8 cellular contexts compared by ENCODE assay signal in the genomic region with DNA sequence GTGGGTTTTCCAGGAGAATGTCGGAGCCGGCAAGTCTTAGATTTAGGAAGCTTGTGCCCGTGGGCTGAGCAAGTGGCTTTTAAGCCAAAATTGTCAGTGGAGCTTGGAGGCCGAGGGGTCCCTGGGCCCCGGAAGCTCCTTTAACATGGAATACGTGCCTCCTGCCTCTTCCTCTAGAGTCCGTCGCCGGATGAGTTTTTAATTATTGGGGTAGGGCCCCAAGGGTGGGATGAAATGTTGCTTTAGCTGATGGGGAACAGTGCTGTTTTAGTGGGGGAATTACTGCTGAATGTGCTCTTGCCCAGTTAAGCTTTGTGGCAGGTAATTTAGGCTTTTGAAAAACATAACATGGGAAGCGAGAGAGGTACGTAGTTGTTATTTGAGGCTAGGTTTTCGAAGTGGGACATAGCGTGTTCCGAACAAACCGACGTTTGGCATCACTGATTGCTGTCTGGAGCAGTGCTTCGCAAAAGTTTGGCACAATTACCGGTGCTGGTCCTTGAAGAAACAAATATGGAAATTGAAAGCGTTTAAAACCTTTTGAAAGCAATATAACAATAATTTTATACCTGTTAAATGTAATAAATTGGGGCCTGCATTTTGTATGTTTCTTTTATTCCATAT. TPM values are rescaled to one million over a fixed set of nuclear protein-coding genes. Genes with fewer than 3 reads are reported as not detected.
DNase-seq lines count a peak whose midpoint lies in the region; ATAC-seq, FAIRE-seq and TF ChIP-seq lines count a peak whose summit lies in the region.

No MANE protein-coding gene starts in this region.

- no peaks in the 10 kb centered on the region for H3K27me3 Mint-ChIP-seq in T-helper 17 cell

- peaks cover 12% of the 10 kb centered on the region for H3K4me1 ChIP-seq in parathyroid adenoma

- ATAC-seq in Right ventricle myocardium inferior (peak; percentile 2), T-helper 17 cell (no peak)

- H3K9ac ChIP-seq in parathyroid adenoma: peak overlapping the region; percentile 32

- no peaks in the 10 kb centered on the region for H3K9me3 ChIP-seq in T-helper 17 cell (ENCODE audit: control insufficient read depth, low read length, poor library complexity, severe bottlenecking)
- H3K9me3 ChIP-seq in parathyroid adenoma (ENCODE audit: control insufficient read depth, low read length): no peaks in the 10 kb centered on the region

- peak overlapping the region; percentile 100 for H3K27ac Mint-ChIP-seq in T-helper 17 cell

- no peaks in the 10 kb centered on the region for H3K36me3 ChIP-seq in parathyroid adenoma (ENCODE audit: control insufficient read depth, insufficient read depth, low read length)

- peak overlapping the region; percentile 93 for H2AFZ ChIP-seq in parathyroid adenoma

- no peak for FAIRE-seq in frontal cortex (lab: Jason Lieb, UNC)

- H3K27me3 ChIP-seq in parathyroid adenoma (ENCODE audit: control insufficient read depth, insufficient read depth, low read length): no peaks in the 10 kb centered on the region

- intact Hi-C loops in Right ventricle myocardium inferior (cut with DNase I) (loop anchor here (5.0 kb wide), 1 partner anchor 85 kb away; no protein-coding TSS in a partner anchor), cardiac septum (cut with DNase I) (loop anchor here (5.0 kb wide), 2 partner anchors 45 to 75 kb away; a partner anchor contains a TSS)

- DNase-seq in Right ventricle myocardium inferior (ENCODE audit: missing footprints): no peak
- DNase-seq in cardiac septum (ENCODE audit: low spot score): no peak
- no peak for DNase-seq in T-helper 17 cell
- peak; percentile 26 for DNase-seq in fibroblast of pulmonary artery (ENCODE audit: low read depth)
- DNase-seq in HCEC 1CT: no peak
- DNase-seq in activated effector memory CD4-positive, alpha-beta T cell treated with Interleukin-2 at 50 U/mL for 16 hours: no peak
- no peak for DNase-seq in frontal cortex (ENCODE audit: low spot score in 2 of 2)

- TF ChIP-seq CTCF in fibroblast of pulmonary artery (IDR thresholded peaks at IDR 0.05; ENCODE audit: low read length, missing control alignments): no peak
- TF ChIP-seq CTCF in parathyroid adenoma (IDR thresholded peaks at IDR 0.05): no peak

- peak overlapping the region; percentile 99 for H3K4me3 Mint-ChIP-seq in T-helper 17 cell

- H3K79me2 ChIP-seq in parathyroid adenoma: peaks cover 25% of the 10 kb centered on the region

- peak overlapping the region; percentile 97 for H3K4me2 ChIP-seq in parathyroid adenoma (ENCODE audit: low read length)

- H3K4me3 ChIP-seq in fibroblast of pulmonary artery (replicated peaks; ENCODE audit: low read depth, low read length) (peak overlapping the region; percentile 100), parathyroid adenoma (ENCODE audit: low read depth, low read length) (peak overlapping the region; percentile 96)

- H3K4me1 Mint-ChIP-seq in T-helper 17 cell: peaks cover 43% of the 10 kb centered on the region

- peaks cover 8% of the 10 kb centered on the region for H3K36me3 Mint-ChIP-seq in T-helper 17 cell (ENCODE audit: low read depth)

- peak overlapping the region; percentile 92 for H3K27ac ChIP-seq in parathyroid adenoma

RNA-seq across cellular contexts. Expression of a gene that starts 0.8 kb away (rescaled TPM):
- 601 TPM for total RNA-seq in Right ventricle myocardium inferior
- total RNA-seq in cardiac septum: 455 TPM
- 1,000 to 10,000 TPM; 1,386 to 1,390 TPM for total RNA-seq in T-helper 17 cell
- 2,066 TPM for total RNA-seq in frontal cortex

RNA-seq across cellular contexts. Expression of a gene that starts 47.7 kb away (rescaled TPM):
- total RNA-seq in Right ventricle myocardium inferior (20.0 TPM), cardiac septum (30.7 TPM), T-helper 17 cell (under 1 TPM; 0.70 to 0.80 TPM), frontal cortex (56.7 TPM)

Comparison
In these comparisons a context has a peak if more than half of its experiments do, and no peak if none do; other contexts are left out.
1. RNA of a gene that starts 47.7 kb away (total RNA-seq): 56.7 TPM in frontal cortex (single experiment), 30.7 TPM in cardiac septum (single experiment) and 20.0 TPM in Right ventricle myocardium inferior (single experiment); 0.70 to 0.80 TPM in T-helper 17 cell; every median in the first group is over 10 times any median in the second.